ENCODE assay signal across 8 cellular contexts in the genomic region with DNA sequence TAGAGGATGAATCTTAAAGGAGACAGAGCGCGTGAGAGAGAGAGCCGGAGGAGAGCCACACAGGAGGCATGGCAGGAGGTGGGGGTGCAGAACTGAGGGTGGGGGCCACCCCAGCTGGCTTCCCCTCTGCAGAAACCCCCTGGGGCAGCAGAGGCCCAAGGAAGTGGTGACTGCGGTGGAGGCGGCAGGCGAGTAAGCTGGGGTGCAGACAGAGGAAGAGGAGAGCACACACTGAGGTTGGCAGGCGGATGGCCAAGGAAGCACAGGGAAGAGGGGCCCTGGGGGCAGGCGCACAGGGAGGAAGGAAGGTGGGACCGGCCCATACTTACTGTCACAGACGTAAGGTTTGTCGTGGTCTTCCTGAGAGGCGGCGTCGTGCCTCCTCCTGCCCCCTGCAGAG.
DNase-seq lines count a peak whose midpoint lies in the region; ATAC-seq and TF ChIP-seq lines count a peak whose summit lies in the region.

No MANE protein-coding gene starts in this region.

- H3K4me3 ChIP-seq in BLaER1, result no peak overlapping the region
- no peak overlapping the region for H3K4me3 ChIP-seq in naive thymus-derived CD4-positive, alpha-beta T cell (ENCODE audit: low read length)
- H3K4me3 ChIP-seq in OCI-LY7 (ENCODE audit: low read depth, low read length, poor library complexity, severe bottlenecking), result no peak overlapping the region

- no peaks in the 10 kb centered on the region for H3K27me3 ChIP-seq in BLaER1
- H3K27me3 ChIP-seq in naive thymus-derived CD4-positive, alpha-beta T cell (ENCODE audit: control insufficient read depth in 2 of 2, insufficient read depth in 2 of 2, low read length in 2 of 2), result no peaks in the 10 kb centered on the region

- H3K4me1 ChIP-seq in BLaER1 (peaks cover 52% of the 10 kb centered on the region), OCI-LY7 (ENCODE audit: insufficient read depth, low read length, poor library complexity, severe bottlenecking) (no peaks in the 10 kb centered on the region)
- H3K4me1 ChIP-seq in naive thymus-derived CD4-positive, alpha-beta T cell (ENCODE audit: control insufficient read depth in 2 of 2, insufficient read depth in 2 of 2, low read length in 2 of 2), result peaks cover 22 to 27% of the 10 kb centered on the region in 2 donors

- H3K36me3 Mint-ChIP-seq in naive thymus-derived CD4-positive, alpha-beta T cell, result peaks cover 0 to 11% (median 0%) of the 10 kb centered on the region in 5 donors

- POLR2A ChIA-PET in naive thymus-derived CD4-positive, alpha-beta T cell (lab: Charles Lee), result no interaction called here
- POLR2A ChIA-PET in OCI-LY7 (lab: Charles Lee), result no interaction called here

- H4K20me1 ChIP-seq in BLaER1, result no peaks in the 10 kb centered on the region
- H4K20me1 ChIP-seq in OCI-LY7 (ENCODE audit: insufficient read depth, low read length), result no peaks in the 10 kb centered on the region

- H3K36me3 ChIP-seq in BLaER1 (no peaks in the 10 kb centered on the region), OCI-LY7 (ENCODE audit: insufficient read depth, low read length) (no peaks in the 10 kb centered on the region)
- H3K36me3 ChIP-seq in naive thymus-derived CD4-positive, alpha-beta T cell (ENCODE audit: control insufficient read depth in 2 of 3, insufficient read depth in 3 of 3, low read length in 3 of 3), result no peaks in the 10 kb centered on the region

- peaks cover 33 to 55% (median 37%) of the 10 kb centered on the region in 7 donors for H3K4me1 Mint-ChIP-seq in naive thymus-derived CD4-positive, alpha-beta T cell

- no peaks in the 10 kb centered on the region for H3K9me3 ChIP-seq in BLaER1
- H3K9me3 ChIP-seq in naive thymus-derived CD4-positive, alpha-beta T cell (ENCODE audit: control insufficient read depth in 2 of 3, low read length in 3 of 3), result no peaks in the 10 kb centered on the region
- H3K9me3 ChIP-seq in OCI-LY7 (ENCODE audit: low read length), result no peaks in the 10 kb centered on the region

- peak; percentile 80 for DNase-seq in activated CD8-positive, alpha-beta memory T cell treated with anti-CD3 and anti-CD28 coated beads for 24 hours
- peak in 8 of 9 donors; percentile 13 to 56 (median 30) for DNase-seq in naive thymus-derived CD4-positive, alpha-beta T cell
- DNase-seq in H4 (ENCODE audit: low spot score) (no peak), OCI-LY7 (ENCODE audit: low spot score) (no peak)

- no peak for TF ChIP-seq CTCF in OCI-LY7 (conservative IDR thresholded peaks at IDR 0.05; ENCODE audit: low read length)

- ATAC-seq in GM19463 (IDR thresholded peaks at IDR 0.05; ENCODE audit: unreplicated experiment) (peak; percentile 48), GM21367 (IDR thresholded peaks at IDR 0.05; ENCODE audit: unreplicated experiment) (no peak), GM18861 (IDR thresholded peaks at IDR 0.05; ENCODE audit: unreplicated experiment) (no peak)
- peak; percentile 73 for ATAC-seq in naive thymus-derived CD4-positive, alpha-beta T cell

- peaks cover 0 to 3% (median 0%) of the 10 kb centered on the region in 5 donors for H3K27me3 Mint-ChIP-seq in naive thymus-derived CD4-positive, alpha-beta T cell

- intact Hi-C loops in naive thymus-derived CD4-positive, alpha-beta T cell (cut with micrococcal nuclease), result loop anchor here in 1 of 2 donors (5.0 kb wide), 1 partner anchor 197 kb away; no protein-coding TSS in a partner anchor
- intact Hi-C loops in OCI-LY7 (cut with micrococcal nuclease; ENCODE audit: unreplicated experiment), result no loop called here

- peak overlapping the region; percentile 23 to 80 (median 54) for H3K4me3 Mint-ChIP-seq in naive thymus-derived CD4-positive, alpha-beta T cell

- H3K4me2 ChIP-seq in BLaER1 (peak overlapping the region; percentile 92), OCI-LY7 (ENCODE audit: low read length) (no peak overlapping the region)

- peak overlapping the region in 8 of 9 donors; percentile 4 to 65 (median 22) for H3K27ac Mint-ChIP-seq in naive thymus-derived CD4-positive, alpha-beta T cell

- peak overlapping the region; percentile 57; the same call in 1 of the 2 replicates for H3K27ac ChIP-seq in BLaER1
- H3K27ac ChIP-seq in naive thymus-derived CD4-positive, alpha-beta T cell (ENCODE audit: low read depth, low read length), result no peak overlapping the region
- H3K27ac ChIP-seq in OCI-LY7 (ENCODE audit: low read depth, low read length, poor library complexity, severe bottlenecking), result no peak overlapping the region

- peaks cover 0 to 5% (median 0%) of the 10 kb centered on the region in 11 donors for H3K9me3 Mint-ChIP-seq in naive thymus-derived CD4-positive, alpha-beta T cell

- no peak overlapping the region for H2AFZ ChIP-seq in OCI-LY7 (ENCODE audit: low read length)

- no TSS peak for BruUV-seq in OCI-LY7 (replicated peaks; lab: Mats Ljungman, UMichigan)

- no peaks in the 10 kb centered on the region for H3K9me2 ChIP-seq in OCI-LY7 (ENCODE audit: insufficient read depth, low read length)

- no peak overlapping the region for H3K9ac ChIP-seq in BLaER1

- H3K79me2 ChIP-seq in OCI-LY7 (ENCODE audit: insufficient read depth, low read depth, low read length), result no peaks in the 10 kb centered on the region

- CTCF ChIA-PET in naive thymus-derived CD4-positive, alpha-beta T cell (lab: Charles Lee), result no interaction called here
- CTCF ChIA-PET in OCI-LY7 (lab: Charles Lee; ENCODE audit: unreplicated experiment), result no interaction called here

Comparison
In these comparisons a context has a peak if more than half of its experiments do, and no peak if none do; other contexts are left out.
1. ATAC-seq: peak in GM19463 (single experiment) and naive thymus-derived CD4-positive, alpha-beta T cell (single experiment); none in GM21367 (single experiment) and GM18861 (single experiment).
2. DNase-seq: peak in activated CD8-positive, alpha-beta memory T cell treated with anti-CD3 and anti-CD28 coated beads for 24 hours (single experiment) and naive thymus-derived CD4-positive, alpha-beta T cell (8 of 9); none in H4 (single experiment) and OCI-LY7 (single experiment).